ENCODE assay signal across 9 cellular contexts in the genomic region with DNA sequence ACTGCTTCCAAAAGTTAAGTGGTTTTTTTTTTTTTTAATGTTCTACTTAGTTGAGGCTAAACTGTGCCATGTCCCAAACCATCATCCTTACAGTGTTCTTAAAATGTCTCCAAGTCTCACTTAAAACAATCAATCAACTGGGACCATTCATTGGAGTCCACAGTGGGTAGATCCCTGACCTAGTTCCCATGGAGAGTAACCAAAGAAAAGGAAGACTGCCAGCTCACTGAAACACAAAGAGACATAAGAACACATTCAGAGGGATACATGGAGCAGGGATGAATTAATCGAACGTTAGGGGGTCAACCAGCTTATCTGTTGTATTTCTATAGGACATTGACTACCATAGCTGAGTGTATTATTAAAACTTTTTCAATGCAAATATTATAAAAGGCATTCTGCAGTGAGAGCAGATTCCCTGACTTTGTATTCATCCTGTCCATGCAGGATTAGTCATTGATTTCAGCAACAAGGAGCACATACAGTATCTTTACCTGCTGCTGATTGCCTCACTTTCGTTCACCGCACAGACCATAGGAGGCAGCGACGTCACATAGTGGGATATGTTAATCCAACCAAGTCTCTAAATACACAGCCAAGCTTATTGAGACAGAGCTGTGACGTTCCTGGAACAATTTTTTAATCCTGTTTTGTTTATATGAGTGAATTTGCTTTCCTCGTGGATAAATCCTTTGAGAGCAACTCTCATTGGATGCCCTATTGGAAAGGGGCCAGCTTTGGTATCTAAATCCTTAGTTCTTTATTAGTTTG.
DNase-seq lines count a peak whose midpoint lies in the region; ATAC-seq, FAIRE-seq and TF ChIP-seq lines count a peak whose summit lies in the region.
"Had no signal": no experiment of that assay in that cellular context is flagged by ENCODE, and none has a peak within 500 bp of the region (broad histone marks: within the 10 kb centered on the region; RNA-seq: fewer than 3 reads in every experiment).

No MANE protein-coding gene starts in this region.

- no peaks in the 10 kb centered on the region for H3K36me3 ChIP-seq in IMR-90 (ENCODE audit: control insufficient read depth, insufficient read depth, low read length)
- H3K36me3 ChIP-seq in breast epithelium = no peaks in the 10 kb centered on the region
- no peaks in the 10 kb centered on the region for H3K36me3 ChIP-seq in lower lobe of right lung
- no peaks in the 10 kb centered on the region for H3K36me3 ChIP-seq in CD8-positive, alpha-beta memory T cell (ENCODE audit: insufficient read depth, low read length)

- peaks cover 0 to 3% (median 0%) of the 10 kb centered on the region in 5 donors for H3K9me3 Mint-ChIP-seq in CD8-positive, alpha-beta memory T cell

- H3K9ac ChIP-seq in IMR-90 (ENCODE audit: low read depth, low read length) = no peak overlapping the region
- H3K9ac ChIP-seq: KMS-11 had no signal

- ATAC-seq in IMR-90 (ENCODE audit: low read depth) (peak; percentile 50), lower lobe of right lung (peak in 1 of 2 donors; percentile 23), HG03039 (IDR thresholded peaks at IDR 0.05; ENCODE audit: unreplicated experiment) (no peak)

- H3K14ac ChIP-seq in IMR-90 (replicated peaks; ENCODE audit: low read depth, low read length) = no peak overlapping the region

- peaks cover 0 to 7% (median 3%) of the 10 kb centered on the region in 3 donors for H3K4me1 Mint-ChIP-seq in CD8-positive, alpha-beta memory T cell

- CTCF ChIA-PET in IMR-90 (lab: Yijun Ruan, JAX) = interaction anchor here (0.6 to 1.8 kb wide), 11 partner anchors 54 to 780 kb away, joined by 3 to 9 read pairs (median 3); partner anchors contain the start of gene RBMS3
- CTCF ChIA-PET in CD8-positive, alpha-beta memory T cell (lab: Charles Lee) = no interaction called here

- H2BK5ac ChIP-seq in IMR-90 (ENCODE audit: low read depth, low read length, poor library complexity, severe bottlenecking) = no peak overlapping the region

- no peaks in the 10 kb centered on the region for H3K9me1 ChIP-seq in IMR-90 (ENCODE audit: insufficient read depth, low read length)

- no peak for TF ChIP-seq POLR2A in IMR-90 (IDR thresholded peaks at IDR 0.05; ENCODE audit: low read depth, low read length)
- no peak for TF ChIP-seq POLR2A in breast epithelium (IDR thresholded peaks at IDR 0.05)

- in situ Hi-C loops in Caki2 (cut with HindIII; ENCODE audit: low pct_unique_long_range_greater_than_20kb, low sequenced_read_pairs) (no loop called here), IMR-90 (cut with MboI; ENCODE audit: low sequenced_read_pairs) (loop anchor here (10.0 kb wide), 2 partner anchors 369 to 849 kb away; partner anchors contain the start of gene RBMS3)

- no peak overlapping the region for H2AK9ac ChIP-seq in IMR-90 (replicated peaks; ENCODE audit: low read depth, low read length, poor library complexity)

- H3K9me3 ChIP-seq in IMR-90 (ENCODE audit: control insufficient read depth, insufficient read depth, low read length) (no peaks in the 10 kb centered on the region), breast epithelium (no peaks in the 10 kb centered on the region), lower lobe of right lung (no peaks in the 10 kb centered on the region)
- H3K9me3 ChIP-seq in CD8-positive, alpha-beta memory T cell (ENCODE audit: low read length) = no peaks in the 10 kb centered on the region

- BruUV-seq in IMR-90 (replicated peaks; lab: Mats Ljungman, UMichigan) = no TSS peak

- H3K4me3 ChIP-seq in IMR-90 (ENCODE audit: insufficient read depth, low read depth, low read length) (no peak overlapping the region), breast epithelium (peak overlapping the region; percentile 27 to 62 (median 43)), lower lobe of right lung (peak overlapping the region; percentile 36)
- H3K4me3 ChIP-seq in CD8-positive, alpha-beta memory T cell (ENCODE audit: low read length) = no peak overlapping the region

- H3K27ac ChIP-seq in IMR-90 (ENCODE audit: insufficient read depth, low read length) (no peak overlapping the region), breast epithelium (peak overlapping the region; percentile 20 to 34), lower lobe of right lung (peak overlapping the region; percentile 40)
- H3K27ac ChIP-seq in CD8-positive, alpha-beta memory T cell (ENCODE audit: low read depth, low read length) = no peak overlapping the region
- H3K27ac ChIP-seq: KMS-11 had no signal

- H3K23ac ChIP-seq in IMR-90 (ENCODE audit: low read depth, low read length) = no peak overlapping the region

- no peaks in the 10 kb centered on the region for H3K79me1 ChIP-seq in IMR-90 (ENCODE audit: low read depth in 1 of 2, low read length in 2 of 2)

- H3K56ac ChIP-seq in IMR-90 (ENCODE audit: extremely low read depth, insufficient read depth, low read length) = no peak overlapping the region

- H3K4me1 ChIP-seq in IMR-90 (ENCODE audit: control insufficient read depth, insufficient read depth, low read length) = peaks cover 4% of the 10 kb centered on the region
- H3K4me1 ChIP-seq in breast epithelium = no peaks in the 10 kb centered on the region
- H3K4me1 ChIP-seq in lower lobe of right lung = peaks cover 25% of the 10 kb centered on the region
- no peaks in the 10 kb centered on the region for H3K4me1 ChIP-seq in CD8-positive, alpha-beta memory T cell (ENCODE audit: insufficient read depth, low read length)

- no peak overlapping the region for H3K18ac ChIP-seq in IMR-90 (ENCODE audit: low read depth, low read length)

- H3K27me3 Mint-ChIP-seq in CD8-positive, alpha-beta memory T cell = no peaks in the 10 kb centered on the region

- peak; percentile 60 for TF ChIP-seq RAD21 in IMR-90 (IDR thresholded peaks at IDR 0.05; ENCODE audit: low read length)

- no peak for FAIRE-seq in GM19239 (lab: Jason Lieb, UNC)

- intact Hi-C loops in IMR-90 (cut with micrococcal nuclease) (loop anchor here (1.0 to 10.0 kb wide), 5 partner anchors 271 to 851 kb away; no protein-coding TSS in a partner anchor), breast epithelium (cut with DNase I; ENCODE audit: low total_unique reads) (no loop called here), lower lobe of right lung (cut with DNase I) (no loop called here)

- H3K27me3 ChIP-seq in IMR-90 (ENCODE audit: control insufficient read depth, insufficient read depth, low read length) (no peaks in the 10 kb centered on the region), breast epithelium (no peaks in the 10 kb centered on the region), lower lobe of right lung (ENCODE audit: low read depth) (no peaks in the 10 kb centered on the region)
- no peaks in the 10 kb centered on the region for H3K27me3 ChIP-seq in CD8-positive, alpha-beta memory T cell (ENCODE audit: insufficient read depth, low read length, poor library complexity, severe bottlenecking)

- no CpG with 5 or more reads among the region's 8 CpGs for WGBS in IMR-90 (ENCODE audit: extremely low coverage in 2 of 2, insufficient read length in 1 of 2), 2 experiments

- peak; percentile 51 for TF ChIP-seq CTCF in IMR-90 (conservative IDR thresholded peaks at IDR 0.05; ENCODE audit: low read depth, low read length)
- no peak for TF ChIP-seq CTCF in breast epithelium (IDR thresholded peaks at IDR 0.05)
- no peak for TF ChIP-seq CTCF in lower lobe of right lung (IDR thresholded peaks at IDR 0.05)

- H4K20me1 ChIP-seq in IMR-90 (ENCODE audit: insufficient read depth, low read length) = no peaks in the 10 kb centered on the region

- H4K5ac ChIP-seq in IMR-90 (ENCODE audit: low read depth, low read length) = no peak overlapping the region

- dilution Hi-C loops in IMR-90 (cut with HindIII; ENCODE audit: low sequenced_read_pairs, unreplicated experiment) = no loop called here

- peak overlapping the region; percentile 64 for H2AFZ ChIP-seq in IMR-90 (replicated peaks; ENCODE audit: low read length, poor library complexity)

- peak overlapping the region; percentile 5; the same call in 1 of the 2 replicates for H3K4ac ChIP-seq in IMR-90 (ENCODE audit: low read depth, low read length)

- H2BK15ac ChIP-seq in IMR-90 (ENCODE audit: low read depth, low read length) = 0 out of 3 replicates have a peak overlapping the region, but pooled peaks have one; percentile 4

- no peak overlapping the region for H2BK120ac ChIP-seq in IMR-90 (ENCODE audit: low read depth, low read length)

- H4K91ac ChIP-seq in IMR-90 (ENCODE audit: insufficient read depth, low read depth, low read length) = no peak overlapping the region

- no peak overlapping the region; the same call in 1 of the 2 replicates for H2AK5ac ChIP-seq in IMR-90 (ENCODE audit: low read depth, low read length)

- no peak overlapping the region for H2BK20ac ChIP-seq in IMR-90 (ENCODE audit: low read depth, low read length)

- H4K8ac ChIP-seq in IMR-90 (ENCODE audit: low read depth in 2 of 2, low read length in 2 of 2) = no peak overlapping the region

- no peaks in the 10 kb centered on the region for H3K36me3 Mint-ChIP-seq in CD8-positive, alpha-beta memory T cell

- H3K4me2 ChIP-seq in IMR-90 (ENCODE audit: low read depth, low read length) = peak overlapping the region; percentile 21
- H3K4me2 ChIP-seq: KMS-11 had no signal

- DNase-seq in Caki2 (ENCODE audit: low read depth) (peak; percentile 35), IMR-90 (peak; percentile 91), breast epithelium (ENCODE audit: low spot score in 2 of 2) (no peak), lower lobe of right lung (peak; percentile 35), GM19239 (ENCODE audit: insufficient read length, low spot score) (no peak)
- DNase-seq in CD8-positive, alpha-beta memory T cell = no peak
- no peak for DNase-seq in activated naive CD4-positive, alpha-beta T cell (lab: John Stamatoyannopoulos, UW)

- POLR2A ChIA-PET in IMR-90 (lab: Charles Lee; ENCODE audit: unreplicated experiment) = no interaction called here
- POLR2A ChIA-PET in CD8-positive, alpha-beta memory T cell (lab: Charles Lee) = no interaction called here

- no peak overlapping the region for H3K4me3 Mint-ChIP-seq in CD8-positive, alpha-beta memory T cell

- no peak overlapping the region for H3K27ac Mint-ChIP-seq in CD8-positive, alpha-beta memory T cell

TF ChIP-seq in IMR-90, 13 proteins besides CTCF, POLR2A, EP300 and RAD21 (continues in another document):
- TF ChIP-seq SMC3 (IDR thresholded peaks at IDR 0.05; ENCODE audit: low read depth, low read length) = peak; percentile 30; the same call in 1 of the 2 replicates
- no peak for TF ChIP-seq MAZ (IDR thresholded peaks at IDR 0.05; ENCODE audit: borderline replicate concordance, low read depth, low read length)
- no peak for TF ChIP-seq USF2 (IDR thresholded peaks at IDR 0.05; ENCODE audit: low read depth, low read length)
- TF ChIP-seq NFE2L2 (IDR thresholded peaks at IDR 0.05; ENCODE audit: low read depth, low read length) = no peak
- TF ChIP-seq MAFK (IDR thresholded peaks at IDR 0.05; ENCODE audit: low read depth, low read length) = no peak
- no peak for TF ChIP-seq RCOR1 (IDR thresholded peaks at IDR 0.05; ENCODE audit: insufficient replicate concordance, low read length)

Comparison
In these comparisons a context has a peak if more than half of its experiments do, and no peak if none do; other contexts are left out.
1. DNase-seq: peak in Caki2 (single experiment), IMR-90 (single experiment) and lower lobe of right lung (single experiment); none in breast epithelium (0 of 2), CD8-positive, alpha-beta memory T cell (0 of 5), activated naive CD4-positive, alpha-beta T cell (0 of 4) and GM19239 (single experiment).
2. H3K27ac ChIP-seq: peak in breast epithelium (2 of 2) and lower lobe of right lung (single experiment); none in IMR-90 (single experiment) and CD8-positive, alpha-beta memory T cell (single experiment).
3. H3K4me3 ChIP-seq: peak in breast epithelium (3 of 3) and lower lobe of right lung (single experiment); none in IMR-90 (single experiment) and CD8-positive, alpha-beta memory T cell (single experiment).